ENCODE assay signal across 8 cellular contexts in genomic region chr5:144170276-144171024, GRCh38.
DNase-seq lines count a peak whose midpoint lies in the region; ATAC-seq and TF ChIP-seq lines count a peak whose summit lies in the region.

Gene KCTD16, plus strand, starts transcription at chr5:144170873.
Gene YIPF5, minus strand, starts transcription at chr5:144170659. Its CDS starts 704 bp downstream, at chr5:144169955.

- H3K79me2 ChIP-seq in OCI-LY1 (ENCODE audit: insufficient read depth, low read length), result peaks cover 21% of the 10 kb centered on the region

- H2AFZ ChIP-seq in OCI-LY1 (ENCODE audit: low read length), result peak within 1 kb of the TSS; percentile 73

- H3K27me3 ChIP-seq in OCI-LY1 (ENCODE audit: insufficient read depth, low read length), result no peaks in the 10 kb centered on the region

- H3K4me1 ChIP-seq in OCI-LY1 (ENCODE audit: insufficient read depth, low read length, severe bottlenecking), result peaks cover 26% of the 10 kb centered on the region

- no peaks in the 10 kb centered on the region for H3F3A ChIP-seq in OCI-LY1 (ENCODE audit: insufficient read depth, low read length)

- peak within 1 kb of the TSS; percentile 70 for H3K9ac ChIP-seq in OCI-LY1 (ENCODE audit: low read length)

- DNase-seq in DMS 273 (lab: John Stamatoyannopoulos, UW; ENCODE audit: unreplicated experiment) (peak; percentile 99), HuH-7 (ENCODE audit: low spot score) (peak; percentile 84), activated T-cell treated with anti-CD3 and anti-CD28 coated beads for 1 hour (ENCODE audit: low read depth) (peak; percentile 95), epidermal melanocyte (ENCODE audit: insufficient read length, low spot score) (peak; percentile 77), midbrain (lab: John Stamatoyannopoulos, UW) (peak; percentile 95)
- DNase-seq in stimulated activated CD8-positive, alpha-beta memory T cell treated with anti-CD3 and anti-CD28 coated beads, Interleukin-15, amount 100 ng/mL, for 48 hours (ENCODE audit: low read depth in 2 of 2), result peak; percentile 94 to 95

- H3K27ac ChIP-seq in OCI-LY1 (ENCODE audit: low read depth, low read length, poor library complexity, severe bottlenecking), result no peak within 1 kb of the TSS

- no peaks in the 10 kb centered on the region for H3K9me3 ChIP-seq in OCI-LY1 (ENCODE audit: low read length)

- no peak for TF ChIP-seq CTCF in OCI-LY1 (IDR thresholded peaks at IDR 0.05; ENCODE audit: low read length)

- ATAC-seq in GM21526 (IDR thresholded peaks at IDR 0.05; ENCODE audit: low FRiP score, unreplicated experiment), result peak; percentile 99

- peak within 1 kb of the TSS; percentile 85 for H3K4me2 ChIP-seq in OCI-LY1 (ENCODE audit: low read length)

- H3K9me2 ChIP-seq in OCI-LY1 (ENCODE audit: low read depth, low read length), result no peaks in the 10 kb centered on the region

- H4K20me1 ChIP-seq in OCI-LY1 (ENCODE audit: insufficient read depth, low read length), result no peaks in the 10 kb centered on the region

- peaks cover 28% of the 10 kb centered on the region; the same call in 1 of the 2 replicates for H3K36me3 ChIP-seq in OCI-LY1 (ENCODE audit: insufficient read depth, low read length)

- H3K4me3 ChIP-seq in OCI-LY1 (ENCODE audit: low read depth, low read length, poor library complexity, severe bottlenecking), result peak within 1 kb of the TSS; percentile 87
